In genomic region chr5:158851488-158851887, GRCh38 we compare ENCODE assay signal across 30 cellular contexts.
"Had no signal": no experiment of that assay in that cellular context is flagged by ENCODE, and none has a peak within 500 bp of the region (broad histone marks: within the 10 kb centered on the region; RNA-seq: fewer than 3 reads in every experiment).

No MANE protein-coding gene starts in this region.

- H3K27ac Mint-ChIP-seq: naive thymus-derived CD4-positive, alpha-beta T cell; natural killer cell; nephron; neural progenitor cell; progenitor cell of endocrine pancreas; stimulated activated naive CD8-positive, alpha-beta T cell treated with anti-CD3 and anti-CD28 coated beads, Interleukin-15, Interleukin-2, amounts not matched to agents 100 ng/mL and 50 ng/mL, for 24 hours; type B pancreatic cell had no signal

- ATAC-seq: naive thymus-derived CD4-positive, alpha-beta T cell; natural killer cell; psoas muscle; right cardiac atrium; sciatic nerve; stimulated activated naive B cell treated with anti-CD40 and anti-IgM and Interleukin-4, amounts not matched to agents 10 μg/mL and 1 μg/mL and 100 μg/mL, for 72 hours; upper lobe of right lung had no signal

- H3K27me3 Mint-ChIP-seq: stimulated activated naive B cell treated with anti-CD40 and anti-IgM and Interleukin-4, amounts not matched to agents 10 μg/mL and 1 μg/mL and 100 μg/mL, for 72 hours; stimulated activated naive CD8-positive, alpha-beta T cell treated with anti-CD3 and anti-CD28 coated beads, Interleukin-15, Interleukin-2, amounts not matched to agents 100 ng/mL and 50 ng/mL, for 24 hours had no signal

- H3K36me3 ChIP-seq: neural progenitor cell, ovary, spleen, stomach, thoracic aorta, thyroid gland, tibial nerve, upper lobe of right lung, uterus had no signal

- H3K9me3 Mint-ChIP-seq: naive thymus-derived CD4-positive, alpha-beta T cell; natural killer cell; nephron; neural progenitor cell; stimulated activated naive CD8-positive, alpha-beta T cell treated with anti-CD3 and anti-CD28 coated beads, Interleukin-15, Interleukin-2, amounts not matched to agents 100 ng/mL and 50 ng/mL, for 24 hours; type B pancreatic cell had no signal

- H3K9me3 ChIP-seq: ovary, psoas muscle, spleen, stomach, thoracic aorta, thyroid gland, tibial nerve, upper lobe of right lung, uterus had no signal

- H3K4me3 Mint-ChIP-seq: natural killer cell; nephron; neural progenitor cell; stimulated activated naive B cell treated with anti-CD40 and anti-IgM and Interleukin-4, amounts not matched to agents 10 μg/mL and 1 μg/mL and 100 μg/mL, for 72 hours; stimulated activated naive CD8-positive, alpha-beta T cell treated with anti-CD3 and anti-CD28 coated beads, Interleukin-15, Interleukin-2, amounts not matched to agents 100 ng/mL and 50 ng/mL, for 24 hours; type B pancreatic cell had no signal

- H3K4me3 ChIP-seq: neural progenitor cell, ovary, psoas muscle, skin epidermis, smooth muscle cell, spleen, stomach, thoracic aorta, thyroid gland, tibial nerve, upper lobe of right lung, uterus had no signal

- H3K4me1 Mint-ChIP-seq: natural killer cell had no signal

- H3K4me1 ChIP-seq: parathyroid adenoma, psoas muscle, stomach, upper lobe of right lung, uterus had no signal

- H3K27ac ChIP-seq: neural progenitor cell, ovary, parathyroid adenoma, psoas muscle, skin epidermis, spleen, stomach, thoracic aorta, thyroid gland, upper lobe of right lung, uterus had no signal

- H3K36me3 Mint-ChIP-seq: naive thymus-derived CD4-positive, alpha-beta T cell; natural killer cell; neural progenitor cell; type B pancreatic cell had no signal

- DNase-seq: naive thymus-derived CD4-positive, alpha-beta T cell; natural killer cell; occipital lobe; ovary; posterior cingulate gyrus; psoas muscle; right cardiac atrium; spleen; stimulated activated CD4-positive, alpha-beta T cell treated with anti-CD3 and anti-CD28 coated beads, Interleukin-12 subunit alpha, Interleukin-12 subunit beta, amount 100 ng/mL, for 4 hours; stimulated activated CD4-positive, alpha-beta T cell treated with anti-CD3 and anti-CD28 coated beads, Interleukin-1b, Interleukin-23, amount 100 ng/mL, for 48 hours; stimulated activated CD4-positive, alpha-beta T cell treated with anti-CD3 and anti-CD28 coated beads, Interleukin-4, amount 100 ng/mL, for 1 hour; stimulated activated CD4-positive, alpha-beta T cell treated with anti-CD3 and anti-CD28 coated beads, Interleukin-4, amount 100 ng/mL, for 4 hours; stimulated activated CD8-positive, alpha-beta memory T cell treated with anti-CD3 and anti-CD28 coated beads, Interleukin-4, amount 100 ng/mL, for 48 hours; stimulated activated naive B cell treated with anti-CD40 and anti-IgM and Interleukin-4, amounts not matched to agents 10 μg/mL and 1 μg/mL and 100 μg/mL, for 72 hours; stimulated activated naive CD4-positive, alpha-beta T cell treated with Interleukin-2 at 50 U/mL for 16 hours; stomach; thyroid gland; upper lobe of right lung; uterus had no signal
